20 cellular contexts compared by ENCODE assay signal in the genomic region with DNA sequence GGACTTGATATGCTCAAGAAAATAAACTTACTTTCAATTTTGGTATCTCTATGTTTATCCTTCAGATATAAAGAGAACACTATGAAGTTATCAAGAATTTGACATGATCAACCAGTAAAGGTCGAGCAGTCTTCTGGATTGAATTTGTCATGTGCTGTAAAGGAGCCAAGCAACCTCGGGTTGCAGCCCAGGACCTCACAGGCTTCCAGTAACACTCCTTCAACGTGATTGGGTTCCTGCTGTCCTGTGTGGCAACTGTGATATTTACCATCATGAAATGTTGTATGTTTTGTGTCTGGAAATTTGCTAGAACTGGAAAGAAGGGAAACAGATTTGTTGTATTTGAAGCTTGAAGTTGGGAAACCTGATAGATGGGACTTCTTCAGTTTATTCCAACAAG. TPM values are rescaled to one million over a fixed set of nuclear protein-coding genes. Genes with fewer than 3 reads are reported as not detected.
A peak's percentile ranks its signal among the peaks of the same experiment; 100 is the strongest.
DNase-seq lines count a peak whose midpoint lies in the region; TF ChIP-seq lines count a peak whose summit lies in the region.
"Had no signal": no experiment of that assay in that cellular context is flagged by ENCODE, and none has a peak within 500 bp of the region (broad histone marks: within the 10 kb centered on the region; RNA-seq: fewer than 3 reads in every experiment).

No MANE protein-coding gene starts in this region.

- no peak overlapping the region for H3K9ac ChIP-seq in OCI-LY3 (ENCODE audit: low read length)

- H3K4me2 ChIP-seq in OCI-LY3 (ENCODE audit: low read length) (no peak overlapping the region), osteoblast (ENCODE audit: insufficient read depth, low read length) (no peak overlapping the region)

- no peak overlapping the region for H3K27ac ChIP-seq in OCI-LY3 (ENCODE audit: low read length)
- H3K27ac ChIP-seq in osteoblast (ENCODE audit: low read depth, low read length) = no peak overlapping the region
- H3K27ac ChIP-seq: C4-2B had no signal

- H3K9me3 Mint-ChIP-seq in Calu3 (ENCODE audit: low read depth, unreplicated experiment) = peaks cover 5% of the 10 kb centered on the region

- 0 out of 2 replicates have a peak overlapping the region, but pooled peaks have one; percentile 3 for H2AFZ ChIP-seq in OCI-LY3 (ENCODE audit: low read depth, low read length)
- H2AFZ ChIP-seq in osteoblast (ENCODE audit: low read length) = peak overlapping the region; percentile 68

- H3K36me3 ChIP-seq in OCI-LY3 (replicated peaks; ENCODE audit: low read depth, low read length) = no peaks in the 10 kb centered on the region
- H3K36me3 ChIP-seq in osteoblast (ENCODE audit: insufficient read depth, low read length) = no peaks in the 10 kb centered on the region
- H3K36me3 ChIP-seq: MG63 had no signal

- TF ChIP-seq CTCF in Calu3 (IDR thresholded peaks at IDR 0.05; ENCODE audit: unreplicated experiment) (no peak), OCI-LY3 (IDR thresholded peaks at IDR 0.05; ENCODE audit: low read depth, low read length) (no peak), fibroblast of pulmonary artery (IDR thresholded peaks at IDR 0.05; ENCODE audit: low read length, missing control alignments) (no peak), osteoblast (IDR thresholded peaks at IDR 0.05; ENCODE audit: extremely low read depth, low read depth, low read length) (no peak)

- H4K20me1 ChIP-seq in OCI-LY3 (ENCODE audit: insufficient read depth, low read length) (no peaks in the 10 kb centered on the region), osteoblast (ENCODE audit: insufficient read depth, low read length) (no peaks in the 10 kb centered on the region)

- CTCF ChIA-PET in Calu3 (lab: Charles Lee) = no interaction called here

- H3K4me1 ChIP-seq in OCI-LY3 (ENCODE audit: low read length) (no peaks in the 10 kb centered on the region), osteoblast (ENCODE audit: insufficient read depth, low read length) (no peaks in the 10 kb centered on the region)

- H3K79me2 ChIP-seq in OCI-LY3 (ENCODE audit: low read length) (no peaks in the 10 kb centered on the region), osteoblast (ENCODE audit: insufficient read depth, low read length) (no peaks in the 10 kb centered on the region)

- H3K4me3 ChIP-seq in OCI-LY3 (ENCODE audit: low read length) (no peak overlapping the region), fibroblast of pulmonary artery (replicated peaks; ENCODE audit: low read depth, low read length) (no peak overlapping the region), osteoblast (ENCODE audit: insufficient read depth, low read length) (no peak overlapping the region)
- H3K4me3 ChIP-seq: K562, MG63 had no signal

- H3K4me1 Mint-ChIP-seq in Calu3 (ENCODE audit: low read depth, unreplicated experiment) = peaks cover 19% of the 10 kb centered on the region
- H3K4me1 Mint-ChIP-seq: CD8-positive, alpha-beta memory T cell had no signal

- H3K9me3 ChIP-seq in OCI-LY3 (ENCODE audit: insufficient read depth, low read length) = no peaks in the 10 kb centered on the region
- no peaks in the 10 kb centered on the region for H3K9me3 ChIP-seq in osteoblast (ENCODE audit: low read depth, low read length)
- H3K9me3 ChIP-seq: MG63 had no signal

- peak overlapping the region; percentile 75 for H3K27ac Mint-ChIP-seq in Calu3 (ENCODE audit: unreplicated experiment)
- H3K27ac Mint-ChIP-seq: CD8-positive, alpha-beta memory T cell had no signal

- H3K36me3 Mint-ChIP-seq in Calu3 (ENCODE audit: insufficient read depth, unreplicated experiment) = peaks cover 24% of the 10 kb centered on the region
- H3K36me3 Mint-ChIP-seq: CD8-positive, alpha-beta memory T cell had no signal

- intact Hi-C loops in Calu3 (cut with micrococcal nuclease; ENCODE audit: unreplicated experiment) = no loop called here
- intact Hi-C loops in posterior vena cava (cut with DNase I) = no loop called here

- no peaks in the 10 kb centered on the region for H3K27me3 ChIP-seq in OCI-LY3 (ENCODE audit: low read depth, low read length)
- H3K27me3 ChIP-seq in osteoblast (ENCODE audit: insufficient read depth, low read length) = no peaks in the 10 kb centered on the region
- H3K27me3 ChIP-seq: MG63 had no signal

- BruUV-seq in Calu3 (replicated peaks; lab: Mats Ljungman, UMichigan) = no TSS peak

- H3K4me3 Mint-ChIP-seq in Calu3 (ENCODE audit: low read depth, unreplicated experiment) = peak overlapping the region; percentile 34
- H3K4me3 Mint-ChIP-seq: CD8-positive, alpha-beta memory T cell had no signal

- H3K27me3 Mint-ChIP-seq in Calu3 (ENCODE audit: unreplicated experiment) = no peaks in the 10 kb centered on the region
- H3K27me3 Mint-ChIP-seq: CD8-positive, alpha-beta memory T cell had no signal

- no peak for DNase-seq in Calu3
- DNase-seq in fibroblast of pulmonary artery (ENCODE audit: low read depth) = peak; percentile 13
- DNase-seq in osteoblast (ENCODE audit: insufficient read length, low spot score, missing footprints) = no peak
- DNase-seq in SKM-1 (lab: John Stamatoyannopoulos, UW; ENCODE audit: unreplicated experiment) = no peak
- no peak for DNase-seq in posterior vena cava (ENCODE audit: low spot score)
- no peak for DNase-seq in dedifferentiated amniotic fluid mesenchymal stem cell (ENCODE audit: extremely low spot score)
- DNase-seq: CD8-positive, alpha-beta memory T cell; DMS53; GDM1; H7; MG63; NCI-H1048; NCI-H1417 treated with DMSO at 0.1 percent for 48 hours; NCI-H187; NCI-H2107; NCI-H446 treated with DMSO at 0.1 percent for 48 hours; NCI-H69 had no signal

RNA-seq across cellular contexts. Expression of gene UGT2B7, which starts 52.0 kb away (rescaled TPM):
- total RNA-seq in Calu3 (2022) = 16.6 and 25.5 TPM in 2 replicates
- total RNA-seq in osteoblast = under 0.01 TPM in 1 of 2 replicates, not detected in the other
- total RNA-seq in posterior vena cava = not detected
- total RNA-seq: CD8-positive, alpha-beta memory T cell; H7 had no signal

Comparison
In these comparisons a context has a peak if more than half of its experiments do, and no peak if none do; other contexts are left out.
1. RNA of gene UGT2B7, which starts 52.0 kb away (total RNA-seq): 16.6 to 25.5 TPM in Calu3; under 0.01 TPM in osteoblast and not detected in posterior vena cava; every median in the first group is over 10 times any median in the second.